In the genomic region with DNA sequence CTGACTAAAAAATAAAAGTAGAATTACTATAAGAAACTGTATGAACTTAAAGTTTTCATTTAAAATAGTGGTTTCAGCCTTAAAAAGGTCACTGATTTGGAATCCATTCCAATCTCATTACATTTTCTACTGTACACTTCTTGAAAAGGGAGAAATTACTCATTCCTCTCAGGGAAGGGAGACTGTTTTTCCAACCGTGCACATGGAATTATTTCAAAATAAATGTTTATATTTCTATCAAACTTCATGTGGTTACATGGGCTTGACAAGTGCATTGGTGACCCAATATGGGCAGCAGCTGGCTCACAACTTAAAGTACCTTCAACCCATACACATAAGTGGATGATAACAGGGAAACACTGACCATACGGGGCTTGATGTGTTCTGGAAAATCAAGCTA, we compare ENCODE assay signal across 14 cellular contexts.
DNase-seq lines count a peak whose midpoint lies in the region; ATAC-seq and TF ChIP-seq lines count a peak whose summit lies in the region.
"Had no signal": no experiment of that assay in that cellular context is flagged by ENCODE, and none has a peak within 500 bp of the region (broad histone marks: within the 10 kb centered on the region; RNA-seq: fewer than 3 reads in every experiment).

No MANE protein-coding gene starts in this region.

- H2AFZ ChIP-seq in fibroblast of lung (ENCODE audit: low read length) = no peak overlapping the region
- no peak overlapping the region for H2AFZ ChIP-seq in osteoblast (ENCODE audit: low read length)
- H2AFZ ChIP-seq in Karpas-422 (ENCODE audit: low read length) = no peak overlapping the region

- peak overlapping the region; percentile 76 for H3K27ac ChIP-seq in fibroblast of lung (ENCODE audit: insufficient read depth, low read length)
- peak overlapping the region; percentile 96 for H3K27ac ChIP-seq in osteoblast (ENCODE audit: low read depth, low read length)
- H3K27ac ChIP-seq in gastrocnemius medialis = no peak overlapping the region
- H3K27ac ChIP-seq in body of pancreas = no peak overlapping the region
- no peak overlapping the region for H3K27ac ChIP-seq in Karpas-422 (ENCODE audit: low read length)

- peak overlapping the region; percentile 70 for H3K4me2 ChIP-seq in fibroblast of lung (ENCODE audit: extremely low read depth, insufficient read depth, low read length)
- peak overlapping the region; percentile 56 for H3K4me2 ChIP-seq in osteoblast (ENCODE audit: insufficient read depth, low read length)
- H3K4me2 ChIP-seq in Karpas-422 (ENCODE audit: low read depth, low read length, poor library complexity, severe bottlenecking) = no peak overlapping the region

- intact Hi-C loops in gastrocnemius medialis (cut with DNase I; ENCODE audit: low total_unique reads) = no loop called here
- intact Hi-C loops in body of pancreas (cut with DNase I) = no loop called here

- H3K36me3 ChIP-seq in fibroblast of lung (ENCODE audit: control insufficient read depth, insufficient read depth, low read length) = no peaks in the 10 kb centered on the region
- no peaks in the 10 kb centered on the region for H3K36me3 ChIP-seq in osteoblast (ENCODE audit: insufficient read depth, low read length)
- no peaks in the 10 kb centered on the region for H3K36me3 ChIP-seq in gastrocnemius medialis
- H3K36me3 ChIP-seq in body of pancreas (replicated peaks in 1 of 2; ENCODE audit: insufficient read depth in 1 of 2, low read depth in 2 of 2) = no peaks in the 10 kb centered on the region
- H3K36me3 ChIP-seq in Karpas-422 (ENCODE audit: insufficient read depth, low read length) = no peaks in the 10 kb centered on the region

- H3K9ac ChIP-seq in fibroblast of lung (ENCODE audit: insufficient read depth, low read length) = no peak overlapping the region
- no peak overlapping the region for H3K9ac ChIP-seq in Karpas-422 (ENCODE audit: low read length)

- 52 to 54% methylated on average over 2 of the region's 2 CpGs for WGBS in body of pancreas, 2 donors

- no peak for TF ChIP-seq CTCF in fibroblast of lung (conservative IDR thresholded peaks at IDR 0.05 in 1 of 2, IDR thresholded peaks at IDR 0.05 in 1 of 2; ENCODE audit: low read depth in 1 of 2, low read length in 2 of 2)
- no peak for TF ChIP-seq CTCF in osteoblast (IDR thresholded peaks at IDR 0.05; ENCODE audit: extremely low read depth, low read depth, low read length)
- no peak for TF ChIP-seq CTCF in gastrocnemius medialis (IDR thresholded peaks at IDR 0.05 in 4 of 5, conservative IDR thresholded peaks at IDR 0.05 in 1 of 5)
- no peak for TF ChIP-seq CTCF in body of pancreas (IDR thresholded peaks at IDR 0.05)

- H3K4me3 ChIP-seq in fibroblast of lung (replicated peaks in 1 of 4; ENCODE audit: control extremely low read depth in 1 of 4, insufficient read depth in 1 of 4, low read depth in 3 of 4, low read length in 4 of 4) (peak overlapping the region in 1 of 4 experiments; percentile 10), osteoblast (ENCODE audit: insufficient read depth, low read length) (no peak overlapping the region), gastrocnemius medialis (no peak overlapping the region), body of pancreas (no peak overlapping the region), Karpas-422 (ENCODE audit: low read length) (no peak overlapping the region)
- H3K4me3 ChIP-seq: K562 had no signal

- H3K79me2 ChIP-seq in fibroblast of lung (ENCODE audit: control insufficient read depth, insufficient read depth, low read length) (no peaks in the 10 kb centered on the region), osteoblast (ENCODE audit: insufficient read depth, low read length) (no peaks in the 10 kb centered on the region), Karpas-422 (ENCODE audit: low read length) (no peaks in the 10 kb centered on the region)

- DNase-seq in EL = peak; percentile 77
- peak; percentile 57 for DNase-seq in RPMI7951 (ENCODE audit: low read depth)
- peak; percentile 91 to 93 for DNase-seq in fibroblast of lung (ENCODE audit: low read depth in 2 of 2)
- no peak for DNase-seq in osteoblast (ENCODE audit: insufficient read length, low spot score, missing footprints)
- no peak for DNase-seq in gastrocnemius medialis
- no peak for DNase-seq in UCSD-AML1 (lab: John Stamatoyannopoulos, UW; ENCODE audit: unreplicated experiment)
- DNase-seq in body of pancreas = no peak
- DNase-seq in Karpas-422 = no peak
- DNase-seq: activated CD4-positive, alpha-beta T cell treated with anti-CD3 and anti-CD28 coated beads for 48 hours; activated naive CD8-positive, alpha-beta T cell treated with anti-CD3 and anti-CD28 coated beads, Interleukin-2, amount 10 ng/mL, durations not matched to agents 7 days and 5 days; CD8-positive, alpha-beta T cell; NCI-H1436; stimulated activated CD4-positive, alpha-beta T cell treated with anti-CD3 and anti-CD28 coated beads, Interleukin-2, amount 100 ng/mL, for 24 hours had no signal

- H3K9me3 ChIP-seq in fibroblast of lung (ENCODE audit: control insufficient read depth, insufficient read depth, low read depth, low read length) = no peaks in the 10 kb centered on the region
- H3K9me3 ChIP-seq in osteoblast (ENCODE audit: low read depth, low read length) = no peaks in the 10 kb centered on the region
- no peaks in the 10 kb centered on the region for H3K9me3 ChIP-seq in gastrocnemius medialis
- H3K9me3 ChIP-seq in body of pancreas = no peaks in the 10 kb centered on the region
- H3K9me3 ChIP-seq in Karpas-422 (ENCODE audit: low read length) = no peaks in the 10 kb centered on the region

- H3K4me1 ChIP-seq in fibroblast of lung (ENCODE audit: control insufficient read depth, extremely low read depth, insufficient read depth, low read length) (peaks cover 22% of the 10 kb centered on the region), osteoblast (ENCODE audit: insufficient read depth, low read length) (peaks cover 73% of the 10 kb centered on the region), gastrocnemius medialis (no peaks in the 10 kb centered on the region), body of pancreas (no peaks in the 10 kb centered on the region), Karpas-422 (ENCODE audit: low read length) (peaks cover 36% of the 10 kb centered on the region)

- in situ Hi-C loops in gastrocnemius medialis (cut with MboI; ENCODE audit: low sequenced_read_pairs in 4 of 4) = no loop called here

- no peaks in the 10 kb centered on the region for H3K27me3 ChIP-seq in fibroblast of lung (ENCODE audit: control insufficient read depth, insufficient read depth, low read length)
- H3K27me3 ChIP-seq in osteoblast (ENCODE audit: insufficient read depth, low read length) = no peaks in the 10 kb centered on the region
- no peaks in the 10 kb centered on the region for H3K27me3 ChIP-seq in gastrocnemius medialis
- peaks cover 0 to 3% of the 10 kb centered on the region in 2 donors for H3K27me3 ChIP-seq in body of pancreas
- 0 out of 2 replicates have a peak, but pooled peaks cover 2% of the 10 kb centered on the region for H3K27me3 ChIP-seq in Karpas-422 (ENCODE audit: low read length)

- no peaks in the 10 kb centered on the region for H4K20me1 ChIP-seq in fibroblast of lung (ENCODE audit: control insufficient read depth, extremely low read depth, insufficient read depth, low read length)
- no peaks in the 10 kb centered on the region for H4K20me1 ChIP-seq in osteoblast (ENCODE audit: insufficient read depth, low read length)
- H4K20me1 ChIP-seq in Karpas-422 (ENCODE audit: insufficient read depth, low read depth, low read length) = no peaks in the 10 kb centered on the region

- H3K9me2 ChIP-seq in Karpas-422 (replicated peaks; ENCODE audit: insufficient read depth, low read length) = no peaks in the 10 kb centered on the region

- TF ChIP-seq POLR2A in gastrocnemius medialis (IDR thresholded peaks at IDR 0.05) = no peak
- TF ChIP-seq POLR2A in body of pancreas (IDR thresholded peaks at IDR 0.05) = no peak

- ATAC-seq in gastrocnemius medialis (no peak), body of pancreas (no peak)
- ATAC-seq: CD8-positive, alpha-beta T cell; K562 had no signal

Comparison
In these comparisons a context has a peak if more than half of its experiments do, and no peak if none do; other contexts are left out.
1. DNase-seq: peak in EL (single experiment), RPMI7951 (single experiment) and fibroblast of lung (2 of 2); none in osteoblast (single experiment), gastrocnemius medialis (0 of 2), UCSD-AML1 (single experiment), body of pancreas (0 of 4) and Karpas-422 (single experiment).
2. H3K27ac ChIP-seq: peak in fibroblast of lung (single experiment) and osteoblast (single experiment); none in gastrocnemius medialis (0 of 4), body of pancreas (0 of 4) and Karpas-422 (single experiment).